8 cellular contexts compared by ENCODE assay signal in genomic region chr1:58785424-58786058, GRCh38. TPM values are rescaled to one million over a fixed set of nuclear protein-coding genes. Genes with fewer than 3 reads are reported as not detected.
DNase-seq lines count a peak whose midpoint lies in the region; ATAC-seq and TF ChIP-seq lines count a peak whose summit lies in the region.

No MANE protein-coding gene starts in this region.

- no TSS peak for BruUV-seq in OCI-LY7 (replicated peaks; lab: Mats Ljungman, UMichigan)

- peak overlapping the region; percentile 96 for H3K27ac Mint-ChIP-seq in activated naive CD8-positive, alpha-beta T cell treated with anti-CD3 and anti-CD28 coated beads for 36 hours

- H3K4me3 Mint-ChIP-seq in activated naive CD8-positive, alpha-beta T cell treated with anti-CD3 and anti-CD28 coated beads for 36 hours = peak overlapping the region; percentile 92

- no peaks in the 10 kb centered on the region for H4K20me1 ChIP-seq in OCI-LY7 (ENCODE audit: insufficient read depth, low read length)

- no peaks in the 10 kb centered on the region for H3K9me3 ChIP-seq in HEK293 (ENCODE audit: control insufficient read depth, insufficient read depth, low read depth, low read length)
- H3K9me3 ChIP-seq in OCI-LY7 (ENCODE audit: low read length) = no peaks in the 10 kb centered on the region
- H3K9me3 ChIP-seq in psoas muscle = peaks cover 2% of the 10 kb centered on the region

- TF ChIP-seq CTCF in 22Rv1 (IDR thresholded peaks at IDR 0.05) = peak; percentile 24
- TF ChIP-seq CTCF in HEK293 (tag by site-specific recombination; IDR thresholded peaks at IDR 0.05) = no peak
- peak; percentile 11; the same call in 1 of the 2 replicates for TF ChIP-seq CTCF in OCI-LY7 (conservative IDR thresholded peaks at IDR 0.05; ENCODE audit: low read length)
- TF ChIP-seq CTCF in psoas muscle (IDR thresholded peaks at IDR 0.05) = no peak

- DNase-seq in OCI-LY7 (ENCODE audit: low spot score) (peak; percentile 20), left ventricle myocardium superior (peak; percentile 79), psoas muscle (peak; percentile 24 to 84), GDM1 (lab: John Stamatoyannopoulos, UW) (no peak), NCI-H1930 (lab: John Stamatoyannopoulos, UW) (no peak)
- peak; percentile 12 for DNase-seq in activated naive CD8-positive, alpha-beta T cell treated with anti-CD3 and anti-CD28 coated beads for 36 hours

- intact Hi-C loops in OCI-LY7 (cut with micrococcal nuclease; ENCODE audit: unreplicated experiment) = loop anchor here (10.0 kb wide), 1 partner anchor 509 kb away; the partner anchor contains the start of gene FGGY
- intact Hi-C loops in left ventricle myocardium superior (cut with micrococcal nuclease) = loop anchor here (10.0 kb wide), 2 partner anchors 279 to 359 kb away; no protein-coding TSS in a partner anchor
- intact Hi-C loops in psoas muscle (cut with DNase I) = loop anchor here (1.0 to 2.0 kb wide), 6 partner anchors 30 to 913 kb away; partner anchors contain the start of gene FGGY (in 1 of the 2)

- peaks cover 0 to 18% of the 10 kb centered on the region in 2 experiments; a peak in 1 of 3 replicates for H3K36me3 ChIP-seq in HEK293 (ENCODE audit: control insufficient read depth in 2 of 2, insufficient read depth in 1 of 2, low read length in 2 of 2)
- no peaks in the 10 kb centered on the region for H3K36me3 ChIP-seq in OCI-LY7 (ENCODE audit: insufficient read depth, low read length)
- H3K36me3 ChIP-seq in psoas muscle (ENCODE audit: insufficient read depth in 1 of 2, low read depth in 1 of 2) = peaks cover 0 to 19% of the 10 kb centered on the region in 2 donors

- CTCF ChIA-PET in HEK293 (lab: Yijun Ruan, JAX) (interaction anchor here (0.6 to 1.9 kb wide), 13 partner anchors 22 to 914 kb away, joined by 3 to 7 read pairs (median 4); no protein-coding TSS in a partner anchor), OCI-LY7 (lab: Charles Lee; ENCODE audit: unreplicated experiment) (interaction anchor here (0.6 kb wide), 1 partner anchor 37 kb away, joined by 3 read pairs; no protein-coding TSS in a partner anchor)

- H3K4me3 ChIP-seq in HEK293 (ENCODE audit: low read depth, low read length) = peak overlapping the region; percentile 78
- H3K4me3 ChIP-seq in OCI-LY7 (ENCODE audit: low read depth, low read length, poor library complexity, severe bottlenecking) = peak overlapping the region; percentile 80
- peak overlapping the region; percentile 99 for H3K4me3 ChIP-seq in psoas muscle

- H3K4me2 ChIP-seq in OCI-LY7 (ENCODE audit: low read length) = peak overlapping the region; percentile 92

- peaks cover 33% of the 10 kb centered on the region for H3K4me1 Mint-ChIP-seq in activated naive CD8-positive, alpha-beta T cell treated with anti-CD3 and anti-CD28 coated beads for 36 hours

- POLR2A ChIA-PET in HEK293 (lab: Yijun Ruan, JAX) = interaction anchor here (0.6 to 1.8 kb wide), 7 partner anchors 23 to 892 kb away, joined by 3 to 8 read pairs (median 5); no protein-coding TSS in a partner anchor
- POLR2A ChIA-PET in OCI-LY7 (lab: Charles Lee) = interaction anchor here (0.6 to 0.7 kb wide), 3 partner anchors 31 to 510 kb away, joined by 3 to 4 read pairs (median 3); no protein-coding TSS in a partner anchor

- H3K9me2 ChIP-seq in OCI-LY7 (ENCODE audit: insufficient read depth, low read length) = no peaks in the 10 kb centered on the region

- H3K27me3 Mint-ChIP-seq in activated naive CD8-positive, alpha-beta T cell treated with anti-CD3 and anti-CD28 coated beads for 36 hours = no peaks in the 10 kb centered on the region

- 1 to 2% (median 2%) methylated on average over 14 of the region's 14 CpGs for WGBS in psoas muscle, 3 donors

- H2AFZ ChIP-seq in OCI-LY7 (ENCODE audit: low read length) = peak overlapping the region; percentile 84

- H3K27ac ChIP-seq in 22Rv1 (peak overlapping the region; percentile 97), HEK293 (ENCODE audit: extremely low read depth, low read depth, low read length) (peak overlapping the region; percentile 98), OCI-LY7 (ENCODE audit: low read depth, low read length, poor library complexity, severe bottlenecking) (no peak overlapping the region), psoas muscle (peak overlapping the region; percentile 100)

- peaks cover 12% of the 10 kb centered on the region for H3K9me3 Mint-ChIP-seq in activated naive CD8-positive, alpha-beta T cell treated with anti-CD3 and anti-CD28 coated beads for 36 hours

- no peaks in the 10 kb centered on the region for H3K79me2 ChIP-seq in OCI-LY7 (ENCODE audit: insufficient read depth, low read depth, low read length)

- peaks cover 36% of the 10 kb centered on the region for H3K36me3 Mint-ChIP-seq in activated naive CD8-positive, alpha-beta T cell treated with anti-CD3 and anti-CD28 coated beads for 36 hours

- no peaks in the 10 kb centered on the region for H3K27me3 ChIP-seq in psoas muscle (ENCODE audit: insufficient read depth in 3 of 3, low read length in 2 of 3)

- H3K4me1 ChIP-seq in HEK293 (ENCODE audit: control insufficient read depth, insufficient read depth, low read length) = peaks cover 6% of the 10 kb centered on the region; the same call in 1 of the 2 replicates
- peaks cover 23% of the 10 kb centered on the region for H3K4me1 ChIP-seq in OCI-LY7 (ENCODE audit: insufficient read depth, low read length, poor library complexity, severe bottlenecking)
- H3K4me1 ChIP-seq in psoas muscle = peaks cover 13% of the 10 kb centered on the region

- ATAC-seq in left ventricle myocardium superior (peak; percentile 36), psoas muscle (peak; percentile 2 to 20 (median 12))

TF ChIP-seq in HEK293, 187 proteins besides CTCF, POLR2A, EP300 and RAD21 (continues in another document):
- TF ChIP-seq ZNF514 (tag by site-specific recombination; IDR thresholded peaks at IDR 0.05) (no peak), ZBTB17 (tag by site-specific recombination; IDR thresholded peaks at IDR 0.05) (peak; percentile 92), ZBTB20 (tag by site-specific recombination; IDR thresholded peaks at IDR 0.05) (peak; percentile 22; the same call in 1 of the 2 replicates), GLIS2 (tag by site-specific recombination; IDR thresholded peaks at IDR 0.05) (peak; percentile 88), ZNF558 (tag by site-specific recombination; IDR thresholded peaks at IDR 0.05) (no peak), ZNF791 (tag by site-specific recombination; IDR thresholded peaks at IDR 0.05) (no peak), ZNF341 (tag by site-specific recombination; IDR thresholded peaks at IDR 0.05; ENCODE audit: low read depth) (peak; percentile 75), SP7 (tag by site-specific recombination; IDR thresholded peaks at IDR 0.05) (peak; percentile 18; the same call in 1 of the 2 replicates)
- TF ChIP-seq, protein P1, sequence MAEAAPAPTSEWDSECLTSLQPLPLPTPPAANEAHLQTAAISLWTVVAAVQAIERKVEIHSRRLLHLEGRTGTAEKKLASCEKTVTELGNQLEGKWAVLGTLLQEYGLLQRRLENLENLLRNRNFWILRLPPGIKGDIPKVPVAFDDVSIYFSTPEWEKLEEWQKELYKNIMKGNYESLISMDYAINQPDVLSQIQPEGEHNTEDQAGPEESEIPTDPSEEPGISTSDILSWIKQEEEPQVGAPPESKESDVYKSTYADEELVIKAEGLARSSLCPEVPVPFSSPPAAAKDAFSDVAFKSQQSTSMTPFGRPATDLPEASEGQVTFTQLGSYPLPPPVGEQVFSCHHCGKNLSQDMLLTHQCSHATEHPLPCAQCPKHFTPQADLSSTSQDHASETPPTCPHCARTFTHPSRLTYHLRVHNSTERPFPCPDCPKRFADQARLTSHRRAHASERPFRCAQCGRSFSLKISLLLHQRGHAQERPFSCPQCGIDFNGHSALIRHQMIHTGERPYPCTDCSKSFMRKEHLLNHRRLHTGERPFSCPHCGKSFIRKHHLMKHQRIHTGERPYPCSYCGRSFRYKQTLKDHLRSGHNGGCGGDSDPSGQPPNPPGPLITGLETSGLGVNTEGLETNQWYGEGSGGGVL (tag by site-specific recombination; IDR thresholded peaks at IDR 0.05) = 0 out of 2 replicates have a peak, but pooled peaks have one; percentile 7
- TF ChIP-seq, protein P2, sequence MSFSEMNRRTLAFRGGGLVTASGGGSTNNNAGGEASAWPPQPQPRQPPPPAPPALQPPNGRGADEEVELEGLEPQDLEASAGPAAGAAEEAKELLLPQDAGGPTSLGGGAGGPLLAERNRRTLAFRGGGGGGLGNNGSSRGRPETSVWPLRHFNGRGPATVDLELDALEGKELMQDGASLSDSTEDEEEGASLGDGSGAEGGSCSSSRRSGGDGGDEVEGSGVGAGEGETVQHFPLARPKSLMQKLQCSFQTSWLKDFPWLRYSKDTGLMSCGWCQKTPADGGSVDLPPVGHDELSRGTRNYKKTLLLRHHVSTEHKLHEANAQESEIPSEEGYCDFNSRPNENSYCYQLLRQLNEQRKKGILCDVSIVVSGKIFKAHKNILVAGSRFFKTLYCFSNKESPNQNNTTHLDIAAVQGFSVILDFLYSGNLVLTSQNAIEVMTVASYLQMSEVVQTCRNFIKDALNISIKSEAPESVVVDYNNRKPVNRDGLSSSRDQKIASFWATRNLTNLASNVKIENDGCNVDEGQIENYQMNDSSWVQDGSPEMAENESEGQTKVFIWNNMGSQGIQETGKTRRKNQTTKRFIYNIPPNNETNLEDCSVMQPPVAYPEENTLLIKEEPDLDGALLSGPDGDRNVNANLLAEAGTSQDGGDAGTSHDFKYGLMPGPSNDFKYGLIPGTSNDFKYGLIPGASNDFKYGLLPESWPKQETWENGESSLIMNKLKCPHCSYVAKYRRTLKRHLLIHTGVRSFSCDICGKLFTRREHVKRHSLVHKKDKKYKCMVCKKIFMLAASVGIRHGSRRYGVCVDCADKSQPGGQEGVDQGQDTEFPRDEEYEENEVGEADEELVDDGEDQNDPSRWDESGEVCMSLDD (tag by site-specific recombination; IDR thresholded peaks at IDR 0.05) = no peak

RNA-seq across cellular contexts. Expression of gene JUN, which starts 1.7 kb away (rescaled TPM):
- total RNA-seq in OCI-LY7 (2014; rRNA removed; shearing (Covaris generic)) = 7.7 and 8.1 TPM in 2 replicates
- total RNA-seq in OCI-LY7 (2022) = 4.2 and 5.3 TPM in 2 replicates
- 10 to 100 TPM; 26.1 to 26.3 TPM for total RNA-seq in activated naive CD8-positive, alpha-beta T cell treated with anti-CD3 and anti-CD28 coated beads for 36 hours
- total RNA-seq in left ventricle myocardium superior = 54.6 TPM
- total RNA-seq in psoas muscle = 100 to 1,000 TPM in 3 of 4 donors, 10 to 100 TPM in 1; 93.8 to 213 (median 164) TPM
- polyA plus RNA-seq in psoas muscle = 100 to 1,000 TPM in 1 of 3 donors, 10 to 100 TPM in 2; 40.1 to 137 (median 60.0) TPM

Comparison
In these comparisons a context has a peak if more than half of its experiments do, and no peak if none do; other contexts are left out.
1. CTCF ChIP-seq: peak in 22Rv1 (single experiment) and OCI-LY7 (single experiment); none in HEK293 (single experiment) and psoas muscle (single experiment).
2. DNase-seq: peak in OCI-LY7 (single experiment), activated naive CD8-positive, alpha-beta T cell treated with anti-CD3 and anti-CD28 coated beads for 36 hours (single experiment), left ventricle myocardium superior (single experiment) and psoas muscle (2 of 2); none in GDM1 (single experiment) and NCI-H1930 (0 of 2).
3. Peak in every context shown above with its lines, with median percentiles within 50 percentile points of each other: H3K4me3 ChIP-seq.